9 cellular contexts compared by ENCODE assay signal in the genomic region with DNA sequence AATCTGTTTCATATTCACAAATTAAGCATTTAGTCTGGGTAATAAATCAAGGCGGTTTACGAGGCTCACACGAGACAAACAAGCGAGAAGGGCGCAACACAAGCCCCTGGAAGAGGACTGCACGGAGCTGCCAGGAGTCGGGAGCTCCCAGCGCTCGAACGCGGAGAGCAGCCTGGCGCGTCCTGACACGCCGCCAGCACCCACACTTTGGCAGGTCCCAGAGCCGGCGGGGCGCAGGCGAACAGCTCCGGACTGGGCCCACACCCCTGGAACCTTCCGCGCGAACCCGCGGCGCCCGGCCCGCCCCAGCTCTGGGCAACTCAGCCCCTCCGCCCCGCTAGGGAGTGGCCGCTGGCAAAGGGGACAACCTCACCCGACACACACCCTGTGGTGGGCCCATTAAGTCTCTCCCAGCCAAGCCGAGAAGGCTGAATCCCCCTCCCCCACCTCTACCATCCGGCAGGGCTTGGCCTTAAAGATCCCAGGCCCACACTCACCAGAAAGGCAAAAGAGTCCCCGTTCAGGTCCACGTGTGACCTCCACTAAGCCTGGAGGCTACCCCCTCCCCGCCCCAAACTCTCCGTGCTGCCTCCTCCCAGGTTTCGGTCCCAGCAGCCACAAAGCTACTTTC. TPM values are rescaled to one million over a fixed set of nuclear protein-coding genes. Genes with fewer than 3 reads are reported as not detected.
DNase-seq lines count a peak whose midpoint lies in the region; ATAC-seq and TF ChIP-seq lines count a peak whose summit lies in the region.
"Had no signal": no experiment of that assay in that cellular context is flagged by ENCODE, and none has a peak within 500 bp of the region (broad histone marks: within the 10 kb centered on the region; RNA-seq: fewer than 3 reads in every experiment).

No MANE protein-coding gene starts in this region.

- H3K27ac Mint-ChIP-seq in CD4-positive, alpha-beta T cell, result no peak overlapping the region

- H3K79me2 ChIP-seq in fibroblast of lung (ENCODE audit: control insufficient read depth, insufficient read depth, low read length), result no peaks in the 10 kb centered on the region

- H3K4me1 ChIP-seq in fibroblast of lung (ENCODE audit: control insufficient read depth, extremely low read depth, insufficient read depth, low read length) (no peaks in the 10 kb centered on the region), ovary (ENCODE audit: insufficient read depth) (peaks cover 8% of the 10 kb centered on the region)

- no peak overlapping the region for H3K27ac ChIP-seq in CD4-positive, alpha-beta T cell (ENCODE audit: low read depth, low read length)
- H3K27ac ChIP-seq in fibroblast of lung (ENCODE audit: insufficient read depth, low read length), result no peak overlapping the region
- H3K27ac ChIP-seq in ovary, result no peak overlapping the region

- peak overlapping the region; percentile 64 for H3K4me2 ChIP-seq in fibroblast of lung (ENCODE audit: extremely low read depth, insufficient read depth, low read length)

- no peaks in the 10 kb centered on the region for H3K36me3 ChIP-seq in fibroblast of lung (ENCODE audit: control insufficient read depth, insufficient read depth, low read length)
- no peaks in the 10 kb centered on the region for H3K36me3 ChIP-seq in ovary

- no peaks in the 10 kb centered on the region for H3K27me3 Mint-ChIP-seq in CD4-positive, alpha-beta T cell

- intact Hi-C loops in CD4-positive, alpha-beta T cell (cut with DNase I, micrococcal nuclease), result loop anchor here in 1 of 2 experiments (5.0 kb wide), 1 partner anchor 33 kb away; no protein-coding TSS in a partner anchor
- intact Hi-C loops in ovary (cut with DNase I), result loop anchor here in 2 of 4 donors (5.0 kb wide), 2 partner anchors 38 to 802 kb away; no protein-coding TSS in a partner anchor

- no peak overlapping the region for H3K9ac ChIP-seq in fibroblast of lung (ENCODE audit: insufficient read depth, low read length)

- no peaks in the 10 kb centered on the region for H3K4me1 Mint-ChIP-seq in CD4-positive, alpha-beta T cell (ENCODE audit: low read depth)

- no peak for TF ChIP-seq EP300 in ovary (IDR thresholded peaks at IDR 0.05)

- H3K4me3 ChIP-seq in fibroblast of lung (replicated peaks in 1 of 4; ENCODE audit: control extremely low read depth in 1 of 4, insufficient read depth in 1 of 4, low read depth in 3 of 4, low read length in 4 of 4) (peak overlapping the region in 2 of 4 experiments; percentile 16 to 56), ovary (peak overlapping the region; percentile 39)

- H3K9me3 ChIP-seq in CD4-positive, alpha-beta T cell (ENCODE audit: control insufficient read depth, low read length), result no peaks in the 10 kb centered on the region
- H3K9me3 ChIP-seq in fibroblast of lung (ENCODE audit: control insufficient read depth, insufficient read depth, low read depth, low read length) (no peaks in the 10 kb centered on the region), ovary (no peaks in the 10 kb centered on the region)

- H4K20me1 ChIP-seq in fibroblast of lung (ENCODE audit: control insufficient read depth, extremely low read depth, insufficient read depth, low read length), result no peaks in the 10 kb centered on the region

- no peak for TF ChIP-seq CTCF in CD4-positive, alpha-beta T cell (IDR thresholded peaks at IDR 0.05)
- TF ChIP-seq CTCF in fibroblast of lung (conservative IDR thresholded peaks at IDR 0.05 in 1 of 2, IDR thresholded peaks at IDR 0.05 in 1 of 2; ENCODE audit: low read depth in 1 of 2, low read length in 2 of 2) (no peak), ovary (IDR thresholded peaks at IDR 0.05) (no peak)

- H3K4me3 Mint-ChIP-seq in CD4-positive, alpha-beta T cell, result peak overlapping the region; percentile 60

- WGBS in ovary, 3 donors, result 35 to 48% (median 38%) methylated on average over 36 to 39 of the region's 39 CpGs

- no peaks in the 10 kb centered on the region for H3K27me3 ChIP-seq in CD4-positive, alpha-beta T cell (ENCODE audit: control insufficient read depth, insufficient read depth, low read length)
- H3K27me3 ChIP-seq in fibroblast of lung (ENCODE audit: control insufficient read depth, insufficient read depth, low read length) (no peaks in the 10 kb centered on the region), ovary (no peaks in the 10 kb centered on the region)

- POLR2A ChIA-PET in CD4-positive, alpha-beta T cell (lab: Charles Lee), result interaction anchor here (1.0 to 1.5 kb wide), 4 partner anchors 24 to 47 kb away, joined by 3 to 8 read pairs (median 3); a partner anchor contains a TSS

- no peaks in the 10 kb centered on the region for H3K36me3 Mint-ChIP-seq in CD4-positive, alpha-beta T cell (ENCODE audit: low read depth)

- CTCF ChIA-PET in CD4-positive, alpha-beta T cell (lab: Charles Lee), result no interaction called here

- no peak overlapping the region for H2AFZ ChIP-seq in fibroblast of lung (ENCODE audit: low read length)

- TF ChIP-seq POLR2A in ovary (IDR thresholded peaks at IDR 0.05), result no peak

- no peak for DNase-seq in CD4-positive, alpha-beta T cell
- DNase-seq in NCI-H1694 (lab: John Stamatoyannopoulos, UW) (peak; percentile 16), fibroblast of lung (ENCODE audit: low read depth in 2 of 2) (no peak), ovary (peak in 1 of 5 donors; percentile 45), NCI-H2081 treated with DMSO at 0.1 percent for 48 hours (lab: John Stamatoyannopoulos, UW) (no peak)
- DNase-seq in effector CD4-positive, alpha-beta T cell, result no peak
- DNase-seq in activated CD8-positive, alpha-beta memory T cell treated with anti-CD3 and anti-CD28 coated beads for 24 hours, result no peak
- DNase-seq: activated gamma-delta T cell had no signal

- no peak for ATAC-seq in CD4-positive, alpha-beta T cell (ENCODE audit: poor library complexity)
- no peak for ATAC-seq in HG03457 (IDR thresholded peaks at IDR 0.05; ENCODE audit: unreplicated experiment)

- no peaks in the 10 kb centered on the region for H3K9me3 Mint-ChIP-seq in CD4-positive, alpha-beta T cell

RNA-seq across cellular contexts. Expression of a gene that starts 47.4 kb away (rescaled TPM):
- 10 to 100 TPM; 26.1 to 26.3 TPM for total RNA-seq in CD4-positive, alpha-beta T cell
- total RNA-seq in fibroblast of lung (4.9 and 5.8 TPM in 2 replicates), ovary (10 to 100 TPM; 25.0 to 57.2 (median 43.2) TPM)
- polyA plus RNA-seq in fibroblast of lung (3.0 TPM in 2 replicates), ovary (10 to 100 TPM; 17.7 to 22.0 TPM)
- 5.6 and 6.4 TPM in 2 replicates for polyA plus RNA-seq in fibroblast of lung (2012)
- polyA minus RNA-seq in fibroblast of lung (ENCODE audit: low replicate concordance), result 10.6 and 15.2 TPM in 2 replicates
